In the genomic region with DNA sequence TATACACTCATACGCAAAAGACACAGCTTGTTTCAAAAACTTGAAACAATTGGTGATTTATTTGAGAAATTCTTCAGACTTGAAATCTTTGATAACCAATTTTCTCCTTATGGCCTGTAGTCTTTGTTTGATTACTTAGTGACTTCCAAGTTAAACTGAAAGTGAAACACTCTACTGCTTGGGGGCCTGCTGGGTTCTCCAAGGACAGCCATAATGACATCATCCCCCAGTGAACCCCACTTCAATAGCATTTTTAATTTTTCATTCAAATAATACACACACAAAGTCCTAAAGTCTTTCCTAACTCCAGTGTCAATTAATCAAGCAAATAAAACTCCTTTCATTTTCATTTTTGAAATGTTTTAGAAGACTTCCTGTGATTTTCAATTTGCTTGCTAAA, we compare ENCODE assay signal across 1 cellular context.
TF ChIP-seq lines count a peak whose summit lies in the region.

No MANE protein-coding gene starts in this region.

TF ChIP-seq in GM12878, 131 proteins besides CTCF, POLR2A, EP300 and RAD21:
- TF ChIP-seq FOS (IDR thresholded peaks at IDR 0.05; ENCODE audit: borderline replicate concordance, extremely low read depth, insufficient read length) (no peak), MTA2 (IDR thresholded peaks at IDR 0.05; ENCODE audit: low read depth) (no peak), POLR2AphosphoS2 (IDR thresholded peaks at IDR 0.05; ENCODE audit: low read depth, low read length) (no peak), ATF7 (IDR thresholded peaks at IDR 0.05; ENCODE audit: low read depth) (peak; percentile 69)
